ENCODE assay signal across 8 cellular contexts in the genomic region with DNA sequence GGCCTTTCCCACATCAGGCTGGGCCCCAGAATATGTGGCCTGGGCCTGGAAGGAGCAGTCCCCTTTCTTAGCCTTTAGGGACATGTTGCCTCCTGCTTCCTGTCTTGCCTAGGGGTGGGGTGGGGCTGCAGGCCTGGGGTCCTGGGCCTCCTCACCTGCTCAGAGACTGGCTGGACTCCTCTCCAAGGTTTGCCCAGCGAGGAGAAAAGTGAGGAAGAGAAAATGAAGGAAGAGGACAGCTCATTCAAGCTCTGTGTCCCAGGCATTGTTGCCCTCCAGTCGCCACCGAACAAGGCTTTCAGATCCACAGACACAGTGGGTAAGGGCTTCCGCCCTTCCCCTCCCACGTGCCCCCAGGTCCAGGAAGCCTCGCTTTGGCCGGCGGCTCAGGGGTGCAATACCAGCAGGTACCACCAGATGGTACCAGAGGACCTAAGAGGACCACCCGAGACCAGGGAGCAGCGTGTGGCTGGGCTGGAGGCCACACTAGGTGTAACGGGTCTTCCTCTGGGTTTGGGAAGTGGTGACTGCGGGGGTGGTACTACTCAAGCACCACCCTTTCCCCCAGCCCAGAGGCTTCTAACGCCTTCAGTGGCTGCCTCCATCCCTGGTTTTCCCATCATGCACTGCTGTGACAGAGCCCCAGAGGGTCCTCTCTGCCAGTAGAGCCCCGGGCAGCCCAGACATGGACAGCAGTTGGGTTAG. TPM values are rescaled to one million over a fixed set of nuclear protein-coding genes. Genes with fewer than 3 reads are reported as not detected.
DNase-seq lines count a peak whose midpoint lies in the region; ATAC-seq, FAIRE-seq and TF ChIP-seq lines count a peak whose summit lies in the region.

No MANE protein-coding gene starts in this region.

- peak overlapping the region; percentile 48; the same call in 1 of the 2 replicates for H2BK20ac ChIP-seq in H1 (ENCODE audit: low read length)

- H2AFZ ChIP-seq in H1 (ENCODE audit: low read length), result peak overlapping the region; percentile 55; the same call in 1 of the 2 replicates

- H2BK5ac ChIP-seq in H1 (ENCODE audit: low read depth, low read length), result no peak overlapping the region

- no peaks in the 10 kb centered on the region for H3K36me3 ChIP-seq in H1 (ENCODE audit: control insufficient read depth in 2 of 4, insufficient read depth in 4 of 4, low read length in 3 of 4)
- H3K36me3 ChIP-seq in mucosa of descending colon (ENCODE audit: low read depth), result no peaks in the 10 kb centered on the region

- peaks cover 37% of the 10 kb centered on the region for H3K4me1 Mint-ChIP-seq in activated CD8-positive, alpha-beta memory T cell treated with anti-CD3 and anti-CD28 coated beads, Interleukin-2, amount 10 ng/mL, durations not matched to agents 7 days and 5 days

- H2AK5ac ChIP-seq in H1 (ENCODE audit: low read depth, low read length), result no peak overlapping the region

- H2BK12ac ChIP-seq in H1 (ENCODE audit: low read depth, low read length), result no peak overlapping the region; the same call in 1 of the 2 replicates

- H4K20me1 ChIP-seq in H1 (replicated peaks in 1 of 2; ENCODE audit: control insufficient read depth in 1 of 2, insufficient read depth in 2 of 2, low read length in 2 of 2), result no peaks in the 10 kb centered on the region

- 0 out of 2 replicates have a peak overlapping the region, but pooled peaks have one; percentile 19 for H4K8ac ChIP-seq in H1 (ENCODE audit: extremely low read depth, insufficient read depth, low read length)

- H4K5ac ChIP-seq in H1 (ENCODE audit: insufficient read length, low read depth, low read length), result no peak overlapping the region

- FAIRE-seq in H1 (lab: Jason Lieb, UNC), result no peak

- no peak overlapping the region for H3K9ac ChIP-seq in H1 (replicated peaks in 1 of 4; ENCODE audit: extremely low read depth in 1 of 4, low read depth in 3 of 4, low read length in 3 of 4)

- H3K27ac Mint-ChIP-seq in activated CD8-positive, alpha-beta memory T cell treated with anti-CD3 and anti-CD28 coated beads, Interleukin-2, amount 10 ng/mL, durations not matched to agents 7 days and 5 days, result peak overlapping the region; percentile 94

- H3K36me3 Mint-ChIP-seq in activated CD8-positive, alpha-beta memory T cell treated with anti-CD3 and anti-CD28 coated beads, Interleukin-2, amount 10 ng/mL, durations not matched to agents 7 days and 5 days, result no peaks in the 10 kb centered on the region

- CTCF ChIA-PET in AG04449 (lab: Yijun Ruan, JAX) (interaction anchor here (0.6 to 15.1 kb wide), 35 partner anchors 9 to 570 kb away, joined by 3 to 539 read pairs (median 6); partner anchors contain the start of gene UQCC2), H1 (lab: Charles Lee; ENCODE audit: partially characterized antibody) (interaction anchor here (0.6 to 9.2 kb wide), 40 partner anchors 9 to 536 kb away, joined by 3 to 131 read pairs (median 5); partner anchors contain the start of genes ITPR3 and UQCC2)
- CTCF ChIA-PET in activated CD8-positive, alpha-beta memory T cell treated with anti-CD3 and anti-CD28 coated beads, Interleukin-2, amount 10 ng/mL, durations not matched to agents 7 days and 5 days (lab: Charles Lee), result interaction anchor here (0.6 to 6.6 kb wide), 34 partner anchors 9 to 542 kb away, joined by 3 to 64 read pairs (median 4); partner anchors contain the start of genes ITPR3, RGL2, UQCC2 and ZBTB9

- no peaks in the 10 kb centered on the region for H3K79me1 ChIP-seq in H1 (ENCODE audit: low read depth, low read length)

- 0 out of 2 replicates have a peak overlapping the region, but pooled peaks have one; percentile 92 for H2BK15ac ChIP-seq in H1 (ENCODE audit: low read length)

- H3K4me3 ChIP-seq in AG04449 (ENCODE audit: low read depth, low read length), result peak overlapping the region; percentile 8; the same call in 1 of the 2 replicates
- no peak overlapping the region; a peak in 1 of 8 replicates for H3K4me3 ChIP-seq in H1 (ENCODE audit: extremely low read depth in 1 of 4, insufficient read depth in 2 of 4, low read depth in 3 of 4, low read length in 4 of 4)
- H3K4me3 ChIP-seq in mucosa of descending colon, result no peak overlapping the region

- no peak for TF ChIP-seq EP300 in H1 (IDR thresholded peaks at IDR 0.05; ENCODE audit: borderline replicate concordance in 1 of 2, low read depth in 2 of 2, low read length in 2 of 2)

- peak; percentile 95 to 97 for TF ChIP-seq RAD21 in H1 (IDR thresholded peaks at IDR 0.05 in 1 of 2, conservative IDR thresholded peaks at IDR 0.05 in 1 of 2; ENCODE audit: low read depth in 2 of 2, low read length in 2 of 2)

- intact Hi-C loops in mucosa of descending colon (cut with DNase I, micrococcal nuclease), result loop anchor here in 1 of 2 donors (10.0 kb wide), 1 partner anchor 119 kb away; no protein-coding TSS in a partner anchor

- DNase-seq in AG04449 (ENCODE audit: low read depth, low spot score) (no peak), HK-2 (ENCODE audit: unreplicated experiment) (peak; percentile 83), NOMO-1 (lab: John Stamatoyannopoulos, UW; ENCODE audit: unreplicated experiment in 2 of 2) (peak; percentile 72 to 74), H1 (ENCODE audit: low read depth in 1 of 2, low spot score in 2 of 2) (peak in 1 of 2 experiments; percentile 96), mucosa of descending colon (peak; percentile 89 to 92 (median 91))
- peak; percentile 96 for DNase-seq in activated CD8-positive, alpha-beta memory T cell treated with anti-CD3 and anti-CD28 coated beads, Interleukin-2, amount 10 ng/mL, durations not matched to agents 7 days and 5 days
- DNase-seq in stimulated activated CD8-positive, alpha-beta memory T cell treated with anti-CD3 and anti-CD28 coated beads, Interleukin-4, amount 100 ng/mL, for 48 hours, result peak; percentile 99

- peaks cover 5 to 15% (median 10%) of the 10 kb centered on the region in 4 experiments for H3K4me1 ChIP-seq in H1 (replicated peaks in 1 of 4; ENCODE audit: control insufficient read depth in 3 of 4, insufficient read depth in 4 of 4, low read length in 3 of 4)
- peaks cover 23% of the 10 kb centered on the region for H3K4me1 ChIP-seq in mucosa of descending colon (ENCODE audit: low read depth)

- no peaks in the 10 kb centered on the region for H3K23me2 ChIP-seq in H1 (ENCODE audit: low read depth, low read length)

- H3K4me2 ChIP-seq in H1 (ENCODE audit: insufficient read depth in 1 of 2, low read depth in 2 of 2, low read length in 2 of 2), result peak overlapping the region in 1 of 2 experiments; percentile 50; a peak in 1 of 4 replicates

- WGBS in H1 (ENCODE audit: extremely low coverage in 1 of 2, insufficient coverage in 1 of 2, insufficient read length in 1 of 2, insufficient replicate concordance in 2 of 2, low coverage in 1 of 2, low lambda C conversion rate in 2 of 2, missing lambda C conversion rate in 1 of 2), 2 experiments, result 23% methylated on average over 11 of the region's 14 CpGs; no CpG with 5 or more reads in 1 of the 2 experiments

- no peak overlapping the region for H3K56ac ChIP-seq in H1 (replicated peaks; ENCODE audit: insufficient read length, low read depth, low read length)

- POLR2A ChIA-PET in AG04449 (lab: Yijun Ruan, JAX), result no interaction called here
- POLR2A ChIA-PET in H1 (lab: Charles Lee; ENCODE audit: partially characterized antibody), result interaction anchor here (1.6 to 2.2 kb wide), 2 partner anchors 22 to 126 kb away, joined by 3 to 10 read pairs; partner anchors contain the start of gene UQCC2

- H3K4ac ChIP-seq in H1 (replicated peaks; ENCODE audit: insufficient read length, low read depth, low read length), result no peak overlapping the region

- no peak overlapping the region for H2BK120ac ChIP-seq in H1 (replicated peaks; ENCODE audit: low read depth, low read length)

- no peaks in the 10 kb centered on the region for H3K27me3 Mint-ChIP-seq in activated CD8-positive, alpha-beta memory T cell treated with anti-CD3 and anti-CD28 coated beads, Interleukin-2, amount 10 ng/mL, durations not matched to agents 7 days and 5 days

- H3K79me2 ChIP-seq in H1 (ENCODE audit: control insufficient read depth in 1 of 2, insufficient read depth in 2 of 2, low read length in 2 of 2), result no peaks in the 10 kb centered on the region

- H3K23ac ChIP-seq in H1 (ENCODE audit: insufficient read length), result no peak overlapping the region

- TF ChIP-seq POLR2A in GM18526 (IDR thresholded peaks at IDR 0.05; ENCODE audit: extremely low read depth, insufficient read length), result peak; percentile 22
- TF ChIP-seq POLR2A in H1 (IDR thresholded peaks at IDR 0.05; ENCODE audit: control extremely low read depth in 1 of 2, low read depth in 2 of 2, low read length in 2 of 2), result no peak

- ATAC-seq in activated CD8-positive, alpha-beta memory T cell treated with anti-CD3 and anti-CD28 coated beads, Interleukin-2, amount 10 ng/mL, durations not matched to agents 7 days and 5 days, result peak; percentile 89
- ATAC-seq in mucosa of descending colon, result peak; percentile 60

- H3K9me3 Mint-ChIP-seq in activated CD8-positive, alpha-beta memory T cell treated with anti-CD3 and anti-CD28 coated beads, Interleukin-2, amount 10 ng/mL, durations not matched to agents 7 days and 5 days (ENCODE audit: low read depth), result no peaks in the 10 kb centered on the region

- no peak overlapping the region; the same call in 1 of the 2 replicates for H3K18ac ChIP-seq in H1 (ENCODE audit: extremely low read depth, low read length)

- H4K91ac ChIP-seq in H1 (replicated peaks; ENCODE audit: insufficient read length, low read length), result peak overlapping the region; percentile 39

- TF ChIP-seq CTCF in AG04449 (IDR thresholded peaks at IDR 0.05; ENCODE audit: insufficient read depth, low read length, missing control alignments), result peak; percentile 95
- peak in 2 of 3 experiments; percentile 86 to 94; a peak in 3 of 4 replicates for TF ChIP-seq CTCF in H1 (IDR thresholded peaks at IDR 0.05; ENCODE audit: control extremely low read depth in 1 of 3, insufficient read depth in 1 of 3, low read depth in 1 of 3, low read length in 3 of 3)
- TF ChIP-seq CTCF in mucosa of descending colon (IDR thresholded peaks at IDR 0.05), result peak; percentile 99

- H3K9me3 ChIP-seq in H1 (ENCODE audit: insufficient read depth in 2 of 2, low read depth in 1 of 2, low read length in 1 of 2), result no peaks in the 10 kb centered on the region
- H3K9me3 ChIP-seq in mucosa of descending colon, result no peaks in the 10 kb centered on the region

- no peaks in the 10 kb centered on the region for H3K27me3 ChIP-seq in H1 (replicated peaks in 1 of 4; ENCODE audit: control insufficient read depth in 3 of 4, extremely low read depth in 1 of 4, insufficient read depth in 3 of 4, low read length in 3 of 4)

- no peak overlapping the region for H3K27ac ChIP-seq in H1 (ENCODE audit: low read depth, low read length)

- no peak overlapping the region for H3K14ac ChIP-seq in H1 (ENCODE audit: insufficient read length)

- peak overlapping the region; percentile 75 for H3K4me3 Mint-ChIP-seq in activated CD8-positive, alpha-beta memory T cell treated with anti-CD3 and anti-CD28 coated beads, Interleukin-2, amount 10 ng/mL, durations not matched to agents 7 days and 5 days

RNA-seq across cellular contexts. Expression of gene BAK1, which starts 5.5 kb away (rescaled TPM):
- 10 to 100 TPM; 70.9 to 74.4 TPM for total RNA-seq in activated CD8-positive, alpha-beta memory T cell treated with anti-CD3 and anti-CD28 coated beads, Interleukin-2, amount 10 ng/mL, durations not matched to agents 7 days and 5 days
- total RNA-seq in H1 (2021; fragmentation: NEBNext Ultra II Directional; extraction: Animal tissue kit (Norgen Biotek cat#: 25700)), result 43.3 and 45.1 TPM in 2 replicates
- 43.4 and 51.4 TPM in 2 replicates for polyA plus RNA-seq in H1 (2011; rRNA removed)
- 38.7 TPM for polyA plus RNA-seq in H1 (2011; cell fraction: cytosol; rRNA removed)
- 33.2 TPM for polyA plus RNA-seq in H1 (2011; cell fraction: nucleus; rRNA removed)
- polyA plus RNA-seq in H1 (2012, experiment 1 of 2), result 25.3 to 42.8 TPM (median 38.6 TPM) in 4 replicates
- polyA plus RNA-seq in H1 (2012, experiment 2 of 2), result 50.1 TPM
- 19.1 TPM for polyA plus RNA-seq in H1 (2013, experiment 1 of 2)
- 19.0 TPM for polyA plus RNA-seq in H1 (2013, experiment 2 of 2)
- polyA minus RNA-seq in H1 (2011; rRNA and poly(A)+ RNA removed), result 33.0 and 37.7 TPM in 2 replicates
- 27.4 TPM for polyA minus RNA-seq in H1 (2011; cell fraction: cytosol; rRNA and poly(A)+ RNA removed)
- polyA minus RNA-seq in H1 (2011; cell fraction: nucleus; rRNA and poly(A)+ RNA removed), result 15.8 TPM
- 10 to 100 TPM; 57.1 to 97.9 (median 90.5) TPM for total RNA-seq in mucosa of descending colon

RNA-seq across cellular contexts. Expression of gene ITPR3, which starts 35.6 kb away (rescaled TPM):
- 10 to 100 TPM; 44.9 to 71.3 TPM for total RNA-seq in activated CD8-positive, alpha-beta memory T cell treated with anti-CD3 and anti-CD28 coated beads, Interleukin-2, amount 10 ng/mL, durations not matched to agents 7 days and 5 days
- 44.9 and 45.7 TPM in 2 replicates for total RNA-seq in H1 (2021; fragmentation: NEBNext Ultra II Directional; extraction: Animal tissue kit (Norgen Biotek cat#: 25700))
- polyA plus RNA-seq in H1 (2011; rRNA removed), result 29.1 and 37.2 TPM in 2 replicates
- 22.7 TPM for polyA plus RNA-seq in H1 (2011; cell fraction: cytosol; rRNA removed)
- polyA plus RNA-seq in H1 (2011; cell fraction: nucleus; rRNA removed), result 157 TPM
- 22.4 to 35.2 TPM (median 31.8 TPM) in 4 replicates for polyA plus RNA-seq in H1 (2012, experiment 1 of 2)
- polyA plus RNA-seq in H1 (2012, experiment 2 of 2), result 11.9 TPM
- 24.7 TPM for polyA plus RNA-seq in H1 (2013, experiment 1 of 2)
- 23.5 TPM for polyA plus RNA-seq in H1 (2013, experiment 2 of 2)
- polyA minus RNA-seq in H1 (2011; rRNA and poly(A)+ RNA removed), result 45.6 and 48.9 TPM in 2 replicates
- polyA minus RNA-seq in H1 (2011; cell fraction: cytosol; rRNA and poly(A)+ RNA removed), result 23.7 TPM
- polyA minus RNA-seq in H1 (2011; cell fraction: nucleus; rRNA and poly(A)+ RNA removed), result 42.2 TPM
- total RNA-seq in mucosa of descending colon, result 100 to 1,000 TPM in 2 of 3 donors, 10 to 100 TPM in 1; 60.2 to 111 (median 103) TPM
